ENCODE assay signal across 8 cellular contexts in genomic region chr5:10726913-10727517, GRCh38.
A peak's percentile ranks its signal among the peaks of the same experiment; 100 is the strongest.
DNase-seq lines count a peak whose midpoint lies in the region; ATAC-seq and FAIRE-seq lines count a peak whose summit lies in the region.

No MANE protein-coding gene starts in this region.

- peak overlapping the region; percentile 89 for H3K27ac Mint-ChIP-seq in memory B cell

- peaks cover 17% of the 10 kb centered on the region for H3K36me3 Mint-ChIP-seq in memory B cell

- ATAC-seq in GM18511 (IDR thresholded peaks at IDR 0.05; ENCODE audit: unreplicated experiment) (peak; percentile 99), GM21526 (IDR thresholded peaks at IDR 0.05; ENCODE audit: low FRiP score, unreplicated experiment) (peak; percentile 70), HG03520 (IDR thresholded peaks at IDR 0.05; ENCODE audit: unreplicated experiment) (peak; percentile 91), memory B cell (ENCODE audit: low read depth) (peak; percentile 84)

- no peaks in the 10 kb centered on the region for H3K27me3 Mint-ChIP-seq in memory B cell

- peaks cover 33% of the 10 kb centered on the region for H3K4me1 Mint-ChIP-seq in memory B cell

- no peaks in the 10 kb centered on the region for H3K9me3 Mint-ChIP-seq in memory B cell

- H3K4me3 Mint-ChIP-seq in memory B cell: no peak overlapping the region

- no peak for FAIRE-seq in GM19239 (lab: Jason Lieb, UNC)

- no peak for DNase-seq in memory B cell (ENCODE audit: low spot score in 2 of 2)
- no peak for DNase-seq in amniotic stem cell (lab: John Stamatoyannopoulos, UW)
- no peak for DNase-seq in NOMO-1 (lab: John Stamatoyannopoulos, UW; ENCODE audit: unreplicated experiment in 2 of 2)
- DNase-seq in NCI-H69 (lab: John Stamatoyannopoulos, UW): no peak
- DNase-seq in GM19239 (ENCODE audit: insufficient read length, low spot score): no peak
